1 cellular context compared by ENCODE assay signal in the genomic region with DNA sequence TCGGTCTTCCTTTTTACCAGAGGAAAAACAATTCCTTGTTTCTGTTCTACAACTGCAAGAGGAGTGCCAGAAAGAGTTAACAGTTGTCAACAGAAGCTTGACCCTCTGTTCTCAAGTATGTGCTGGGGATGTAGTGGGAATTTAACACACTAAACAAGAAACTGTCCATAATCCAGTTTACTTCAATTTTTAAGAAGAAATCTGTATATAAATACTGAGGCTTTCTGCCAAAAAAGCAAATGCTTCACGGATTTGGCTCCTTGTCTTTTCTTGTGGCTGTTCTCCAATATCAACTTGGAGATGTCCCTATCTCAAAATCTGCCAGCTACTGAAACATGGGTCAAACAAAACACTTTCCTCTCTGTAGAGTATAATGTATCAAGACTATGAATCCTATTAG.
TF ChIP-seq lines count a peak whose summit lies in the region.

No MANE protein-coding gene starts in this region.

TF ChIP-seq in endothelial cell of umbilical vein, 7 proteins besides CTCF, POLR2A, EP300 and RAD21 (continued from another document):
- TF ChIP-seq MAX (IDR thresholded peaks at IDR 0.05; ENCODE audit: insufficient read depth, insufficient read length): no peak
